Comparison of ENCODE assay signal across 19 cellular contexts in the genomic region with DNA sequence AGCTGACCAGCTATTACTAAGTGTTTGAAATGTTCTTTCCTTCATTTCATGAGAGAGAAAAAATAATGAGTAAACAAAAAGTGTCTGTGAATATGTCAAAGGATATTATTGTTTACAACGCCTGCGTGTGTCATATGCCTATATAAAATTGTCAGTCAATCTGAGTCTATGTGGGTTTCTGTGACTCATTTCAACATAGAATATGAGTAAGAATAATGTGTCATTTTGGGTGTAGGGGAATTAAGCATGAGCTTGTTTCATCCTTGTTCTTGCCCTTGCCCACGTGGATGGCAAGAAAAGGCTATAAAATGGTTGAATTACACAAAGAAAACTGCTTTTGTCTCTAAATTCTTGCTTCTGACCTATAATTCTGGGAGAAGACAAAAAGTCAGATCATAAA.
A peak's percentile ranks its signal among the peaks of the same experiment; 100 is the strongest.
DNase-seq lines count a peak whose midpoint lies in the region; ATAC-seq, FAIRE-seq and TF ChIP-seq lines count a peak whose summit lies in the region.
"Had no signal": no experiment of that assay in that cellular context is flagged by ENCODE, and none has a peak within 500 bp of the region (broad histone marks: within the 10 kb centered on the region; RNA-seq: fewer than 3 reads in every experiment).

No MANE protein-coding gene starts in this region.

- no peak overlapping the region for H3K4me3 Mint-ChIP-seq in activated T-helper 17 cell treated with anti-CD3 and anti-CD28 coated beads, Interleukin-2, amount 50 U/mL, for 72 hours
- H3K4me3 Mint-ChIP-seq in activated naive CD4-positive, alpha-beta T cell treated with anti-CD3 and anti-CD28 coated beads, Interleukin-2, amount 10 ng/mL, durations not matched to agents 7 days and 5 days, result no peak overlapping the region
- H3K4me3 Mint-ChIP-seq: activated CD8-positive, alpha-beta T cell treated with anti-CD3 and anti-CD28 coated beads for 36 hours; activated naive CD8-positive, alpha-beta T cell treated with anti-CD3 and anti-CD28 coated beads, Interleukin-2, amount 50 U/mL, for 24 hours; CD4-positive, alpha-beta memory T cell had no signal

- no peaks in the 10 kb centered on the region for H3K36me3 Mint-ChIP-seq in activated T-helper 17 cell treated with anti-CD3 and anti-CD28 coated beads, Interleukin-2, amount 50 U/mL, for 72 hours (ENCODE audit: low read depth)
- no peaks in the 10 kb centered on the region for H3K36me3 Mint-ChIP-seq in activated naive CD4-positive, alpha-beta T cell treated with anti-CD3 and anti-CD28 coated beads, Interleukin-2, amount 10 ng/mL, durations not matched to agents 7 days and 5 days
- H3K36me3 Mint-ChIP-seq: CD4-positive, alpha-beta memory T cell had no signal

- no peaks in the 10 kb centered on the region for H3K36me3 ChIP-seq in kidney (ENCODE audit: control insufficient read depth in 1 of 2, insufficient read depth in 2 of 2, low read length in 2 of 2)

- H3K4me3 ChIP-seq in kidney (ENCODE audit: low read length in 2 of 2), result no peak overlapping the region
- H3K4me3 ChIP-seq: K562 had no signal

- CTCF ChIA-PET in activated naive CD4-positive, alpha-beta T cell treated with anti-CD3 and anti-CD28 coated beads, Interleukin-2, amount 10 ng/mL, durations not matched to agents 7 days and 5 days (lab: Charles Lee), result no interaction called here

- ATAC-seq in GM19035 (IDR thresholded peaks at IDR 0.05; ENCODE audit: unreplicated experiment) (peak; percentile 66), HG03520 (IDR thresholded peaks at IDR 0.05; ENCODE audit: unreplicated experiment) (peak; percentile 77), HG02884 (IDR thresholded peaks at IDR 0.05; ENCODE audit: unreplicated experiment) (no peak)
- ATAC-seq in activated T-helper 17 cell treated with anti-CD3 and anti-CD28 coated beads, Interleukin-2, amount 50 U/mL, for 72 hours (replicated peaks), result peak; percentile 43
- ATAC-seq: activated CD8-positive, alpha-beta T cell treated with anti-CD3 and anti-CD28 coated beads for 36 hours; activated naive CD8-positive, alpha-beta T cell treated with anti-CD3 and anti-CD28 coated beads, Interleukin-2, amount 50 U/mL, for 24 hours; K562; left ventricle myocardium superior; sciatic nerve had no signal

- no peak overlapping the region for H3K9ac ChIP-seq in kidney (ENCODE audit: low read length in 2 of 2)

- TF ChIP-seq CTCF in kidney (IDR thresholded peaks at IDR 0.05; ENCODE audit: borderline replicate concordance, extremely low read depth, insufficient read depth), result no peak

- H3K9me3 ChIP-seq in kidney (ENCODE audit: control insufficient read depth in 1 of 2, low read length in 2 of 2), result peaks cover 2 to 3% of the 10 kb centered on the region in 2 donors

- no peaks in the 10 kb centered on the region for H3K4me1 ChIP-seq in kidney (ENCODE audit: control insufficient read depth in 1 of 2, insufficient read depth in 1 of 2, low read depth in 1 of 2, low read length in 2 of 2)

- intact Hi-C loops in kidney (cut with DNase I), result no loop called here

- H3K9me3 Mint-ChIP-seq in activated T-helper 17 cell treated with anti-CD3 and anti-CD28 coated beads, Interleukin-2, amount 50 U/mL, for 72 hours, result peaks cover 7% of the 10 kb centered on the region
- H3K9me3 Mint-ChIP-seq in activated naive CD4-positive, alpha-beta T cell treated with anti-CD3 and anti-CD28 coated beads, Interleukin-2, amount 10 ng/mL, durations not matched to agents 7 days and 5 days, result no peaks in the 10 kb centered on the region
- H3K9me3 Mint-ChIP-seq: activated CD8-positive, alpha-beta T cell treated with anti-CD3 and anti-CD28 coated beads for 36 hours had no signal

- H3K4me1 Mint-ChIP-seq in activated T-helper 17 cell treated with anti-CD3 and anti-CD28 coated beads, Interleukin-2, amount 50 U/mL, for 72 hours, result no peaks in the 10 kb centered on the region
- no peaks in the 10 kb centered on the region for H3K4me1 Mint-ChIP-seq in activated naive CD4-positive, alpha-beta T cell treated with anti-CD3 and anti-CD28 coated beads, Interleukin-2, amount 10 ng/mL, durations not matched to agents 7 days and 5 days
- H3K4me1 Mint-ChIP-seq: activated naive CD8-positive, alpha-beta T cell treated with anti-CD3 and anti-CD28 coated beads, Interleukin-2, amount 50 U/mL, for 24 hours; CD4-positive, alpha-beta memory T cell had no signal

- no peaks in the 10 kb centered on the region for H3K27me3 Mint-ChIP-seq in activated T-helper 17 cell treated with anti-CD3 and anti-CD28 coated beads, Interleukin-2, amount 50 U/mL, for 72 hours
- no peaks in the 10 kb centered on the region for H3K27me3 Mint-ChIP-seq in activated naive CD4-positive, alpha-beta T cell treated with anti-CD3 and anti-CD28 coated beads, Interleukin-2, amount 10 ng/mL, durations not matched to agents 7 days and 5 days
- H3K27me3 Mint-ChIP-seq: activated CD8-positive, alpha-beta T cell treated with anti-CD3 and anti-CD28 coated beads for 36 hours; activated naive CD8-positive, alpha-beta T cell treated with anti-CD3 and anti-CD28 coated beads, Interleukin-2, amount 50 U/mL, for 24 hours; CD4-positive, alpha-beta memory T cell had no signal

- DNase-seq in COLO829 (ENCODE audit: low spot score) (peak; percentile 49), NCI-H2029 (lab: John Stamatoyannopoulos, UW) (no peak), kidney (no peak)
- no peak for DNase-seq in activated naive CD4-positive, alpha-beta T cell treated with anti-CD3 and anti-CD28 coated beads, Interleukin-2, amount 10 ng/mL, durations not matched to agents 7 days and 5 days
- DNase-seq: activated CD8-positive, alpha-beta T cell treated with anti-CD3 and anti-CD28 coated beads for 36 hours; activated naive CD8-positive, alpha-beta T cell treated with anti-CD3 and anti-CD28 coated beads, Interleukin-2, amount 50 U/mL, for 24 hours; CD4-positive, alpha-beta memory T cell; dermis blood vessel endothelial cell; erythroblast; left ventricle myocardium superior; NCI-H1092 had no signal

- no peak for FAIRE-seq in kidney (lab: Jason Lieb, UNC)
- FAIRE-seq: H1, K562 had no signal

- H3K27ac ChIP-seq in kidney (ENCODE audit: low read depth in 2 of 2, low read length in 2 of 2), result no peak overlapping the region
- H3K27ac ChIP-seq: VCaP had no signal

- no peak overlapping the region for H3K27ac Mint-ChIP-seq in activated T-helper 17 cell treated with anti-CD3 and anti-CD28 coated beads, Interleukin-2, amount 50 U/mL, for 72 hours
- H3K27ac Mint-ChIP-seq in activated naive CD4-positive, alpha-beta T cell treated with anti-CD3 and anti-CD28 coated beads, Interleukin-2, amount 10 ng/mL, durations not matched to agents 7 days and 5 days, result no peak overlapping the region
- H3K27ac Mint-ChIP-seq: activated CD8-positive, alpha-beta T cell treated with anti-CD3 and anti-CD28 coated beads for 36 hours; activated naive CD8-positive, alpha-beta T cell treated with anti-CD3 and anti-CD28 coated beads, Interleukin-2, amount 50 U/mL, for 24 hours; CD4-positive, alpha-beta memory T cell had no signal
